In genomic region chr14:28161040-28161439, GRCh38 we compare ENCODE assay signal across 9 cellular contexts.
"Had no signal": no experiment of that assay in that cellular context is flagged by ENCODE, and none has a peak within 500 bp of the region (broad histone marks: within the 10 kb centered on the region; RNA-seq: fewer than 3 reads in every experiment).

No MANE protein-coding gene starts in this region.

- DNase-seq: H9, HCEC 1CT, IMR-90, KG1 had no signal

- H3K4me2 ChIP-seq: GM23338 had no signal

- FAIRE-seq: H1, H54, K562 had no signal

- ATAC-seq: GM23338, K562 had no signal

- H2AFZ ChIP-seq: GM23338 had no signal

- H3K27ac ChIP-seq: HL-60 had no signal

- H3K4me3 ChIP-seq: GM23338, K562 had no signal
